29 cellular contexts compared by ENCODE assay signal in the genomic region with DNA sequence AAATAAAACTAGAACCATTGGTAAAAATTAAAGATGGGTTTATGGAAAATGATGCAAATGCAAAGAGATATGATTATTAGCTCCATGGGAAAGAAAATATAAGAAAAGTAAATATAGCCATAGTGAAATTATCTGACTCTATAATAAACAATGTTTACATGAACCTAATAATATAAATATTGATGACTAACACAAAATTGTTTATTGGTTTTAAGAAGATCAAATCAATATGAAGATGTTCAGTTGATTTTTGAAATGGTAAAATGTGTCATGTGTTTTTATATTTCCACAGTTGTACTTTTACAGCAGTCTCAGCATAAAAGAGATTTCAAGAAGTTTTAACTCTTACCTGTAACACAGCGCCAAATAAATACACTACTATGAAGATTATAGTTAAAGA.
"Had no signal": no experiment of that assay in that cellular context is flagged by ENCODE, and none has a peak within 500 bp of the region (broad histone marks: within the 10 kb centered on the region; RNA-seq: fewer than 3 reads in every experiment).

No MANE protein-coding gene starts in this region.

- H2AFZ ChIP-seq: neural progenitor cell, parathyroid adenoma had no signal

- H3K9me3 ChIP-seq: ovary, psoas muscle, stomach, thoracic aorta, thyroid gland, tibial nerve, upper lobe of left lung, vagina had no signal

- FAIRE-seq: urothelium cell line had no signal

- H3K4me3 Mint-ChIP-seq: naive thymus-derived CD4-positive, alpha-beta T cell; natural killer cell; nephron; neural progenitor cell; stimulated activated effector memory CD8-positive, alpha-beta T cell treated with anti-CD3 and anti-CD28 coated beads, Interleukin-12 subunit alpha, Interleukin-12 subunit beta, amount 100 ng/mL, for 72 hours; stimulated activated naive B cell treated with anti-CD40 and anti-IgM and Interleukin-4, amounts not matched to agents 10 μg/mL and 1 μg/mL and 100 μg/mL, for 72 hours; stimulated activated naive CD8-positive, alpha-beta T cell treated with anti-CD3 and anti-CD28 coated beads, Interleukin-15, Interleukin-2, amounts not matched to agents 100 ng/mL and 50 ng/mL, for 24 hours had no signal

- H3K36me3 ChIP-seq: neural progenitor cell, ovary, thyroid gland, tibial nerve, upper lobe of left lung, vagina had no signal

- H3K4me3 ChIP-seq: neural progenitor cell, ovary, psoas muscle, stomach, thoracic aorta, thyroid gland, tibial nerve, upper lobe of left lung, vagina had no signal

- H3K4me2 ChIP-seq: neural progenitor cell had no signal

- H3K9me3 Mint-ChIP-seq: naive thymus-derived CD4-positive, alpha-beta T cell; natural killer cell; nephron; neural progenitor cell; stimulated activated effector memory CD8-positive, alpha-beta T cell treated with anti-CD3 and anti-CD28 coated beads, Interleukin-12 subunit alpha, Interleukin-12 subunit beta, amount 100 ng/mL, for 72 hours; stimulated activated naive B cell treated with anti-CD40 and anti-IgM and Interleukin-4, amounts not matched to agents 10 μg/mL and 1 μg/mL and 100 μg/mL, for 72 hours; stimulated activated naive CD8-positive, alpha-beta T cell treated with anti-CD3 and anti-CD28 coated beads, Interleukin-15, Interleukin-2, amounts not matched to agents 100 ng/mL and 50 ng/mL, for 24 hours had no signal

- ATAC-seq: naive thymus-derived CD4-positive, alpha-beta T cell; natural killer cell; psoas muscle; right cardiac atrium; sciatic nerve; stimulated activated effector memory CD8-positive, alpha-beta T cell treated with anti-CD3 and anti-CD28 coated beads, Interleukin-12 subunit alpha, Interleukin-12 subunit beta, amount 100 ng/mL, for 72 hours; stimulated activated naive B cell treated with anti-CD40 and anti-IgM and Interleukin-4, amounts not matched to agents 10 μg/mL and 1 μg/mL and 100 μg/mL, for 72 hours had no signal

- H3K4me1 ChIP-seq: neural progenitor cell, parathyroid adenoma, psoas muscle, thyroid gland, tibial nerve, upper lobe of left lung, vagina had no signal

- H3K36me3 Mint-ChIP-seq: natural killer cell, neural progenitor cell had no signal

- H3K27ac Mint-ChIP-seq: naive thymus-derived CD4-positive, alpha-beta T cell; natural killer cell; nephron; neural progenitor cell; progenitor cell of endocrine pancreas; stimulated activated effector memory CD8-positive, alpha-beta T cell treated with anti-CD3 and anti-CD28 coated beads, Interleukin-12 subunit alpha, Interleukin-12 subunit beta, amount 100 ng/mL, for 72 hours; stimulated activated naive B cell treated with anti-CD40 and anti-IgM and Interleukin-4, amounts not matched to agents 10 μg/mL and 1 μg/mL and 100 μg/mL, for 72 hours; stimulated activated naive CD8-positive, alpha-beta T cell treated with anti-CD3 and anti-CD28 coated beads, Interleukin-15, Interleukin-2, amounts not matched to agents 100 ng/mL and 50 ng/mL, for 24 hours had no signal

- DNase-seq: naive thymus-derived CD4-positive, alpha-beta T cell; natural killer cell; occipital lobe; ovary; posterior cingulate gyrus; psoas muscle; right cardiac atrium; small intestine; stimulated activated CD4-positive, alpha-beta T cell treated with anti-CD3 and anti-CD28 coated beads, Interleukin-15, amount 100 ng/mL, for 24 hours; stimulated activated CD4-positive, alpha-beta T cell treated with anti-CD3 and anti-CD28 coated beads, Interleukin-2, amount 100 ng/mL, for 24 hours; stimulated activated CD4-positive, alpha-beta T cell treated with anti-CD3 and anti-CD28 coated beads, Interleukin-2, amount 100 ng/mL, for 48 hours; stimulated activated CD4-positive, alpha-beta T cell treated with anti-CD3 and anti-CD28 coated beads, Interleukin-4, amount 100 ng/mL, for 24 hours; stimulated activated naive B cell treated with anti-CD40 and anti-IgM and Interleukin-4, amounts not matched to agents 10 μg/mL and 1 μg/mL and 100 μg/mL, for 72 hours; stimulated activated naive CD4-positive, alpha-beta T cell treated with Interleukin-2 at 50 U/mL for 16 hours; stomach; thyroid gland; trophoblast cell; upper lobe of left lung had no signal

- H3K27ac ChIP-seq: neural progenitor cell, ovary, parathyroid adenoma, psoas muscle, stomach, thoracic aorta, thyroid gland, tibial nerve, upper lobe of left lung, vagina had no signal

- H3K79me2 ChIP-seq: parathyroid adenoma had no signal

- H3K27me3 Mint-ChIP-seq: stimulated activated naive B cell treated with anti-CD40 and anti-IgM and Interleukin-4, amounts not matched to agents 10 μg/mL and 1 μg/mL and 100 μg/mL, for 72 hours had no signal

- H3K27me3 ChIP-seq: neural progenitor cell, ovary, stomach, thyroid gland, tibial nerve, upper lobe of left lung, vagina had no signal

- H3K9ac ChIP-seq: neural progenitor cell, parathyroid adenoma had no signal

- H3K4me1 Mint-ChIP-seq: naive thymus-derived CD4-positive, alpha-beta T cell; natural killer cell; nephron; neural progenitor cell; stimulated activated effector memory CD8-positive, alpha-beta T cell treated with anti-CD3 and anti-CD28 coated beads, Interleukin-12 subunit alpha, Interleukin-12 subunit beta, amount 100 ng/mL, for 72 hours; stimulated activated naive B cell treated with anti-CD40 and anti-IgM and Interleukin-4, amounts not matched to agents 10 μg/mL and 1 μg/mL and 100 μg/mL, for 72 hours had no signal
